Comparison of ENCODE assay signal across 12 cellular contexts in the genomic region with DNA sequence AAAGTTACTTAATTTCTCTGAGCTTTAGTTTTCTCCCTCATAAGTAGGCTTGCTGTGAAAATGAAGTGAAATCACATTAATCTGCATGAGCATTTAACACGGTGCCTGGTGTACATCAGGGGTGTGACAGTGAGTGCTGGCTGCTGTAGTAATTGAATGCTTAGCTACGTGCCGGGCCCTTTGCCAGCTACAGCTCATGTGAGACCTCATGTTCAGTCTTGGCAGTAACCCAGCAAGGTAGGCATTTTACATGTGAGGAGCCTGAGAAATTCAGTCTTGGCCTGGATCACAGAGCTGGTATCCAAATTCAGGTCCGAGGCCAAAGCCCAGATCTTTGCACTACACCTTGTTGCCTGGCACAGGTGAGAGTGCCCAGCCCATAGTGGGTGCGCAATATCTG. TPM values are rescaled to one million over a fixed set of nuclear protein-coding genes. Genes with fewer than 3 reads are reported as not detected.
DNase-seq lines count a peak whose midpoint lies in the region; ATAC-seq and TF ChIP-seq lines count a peak whose summit lies in the region.
"Had no signal": no experiment of that assay in that cellular context is flagged by ENCODE, and none has a peak within 500 bp of the region (broad histone marks: within the 10 kb centered on the region; RNA-seq: fewer than 3 reads in every experiment).

No MANE protein-coding gene starts in this region.

- no peaks in the 10 kb centered on the region for H3K9me3 Mint-ChIP-seq in activated CD4-positive, alpha-beta T cell treated with anti-CD3 and anti-CD28 coated beads, Interleukin-2, amount 10 ng/mL, durations not matched to agents 24 days and 14 days
- no peaks in the 10 kb centered on the region for H3K9me3 Mint-ChIP-seq in nephron

- ATAC-seq in HG03196 (IDR thresholded peaks at IDR 0.05; ENCODE audit: unreplicated experiment), result no peak

- peak overlapping the region; percentile 84 for H3K27ac Mint-ChIP-seq in activated CD4-positive, alpha-beta T cell treated with anti-CD3 and anti-CD28 coated beads, Interleukin-2, amount 10 ng/mL, durations not matched to agents 24 days and 14 days
- peak overlapping the region in 2 of 3 experiments; percentile 82 to 90 for H3K27ac Mint-ChIP-seq in nephron

- H3K9me3 ChIP-seq in MG63, result no peaks in the 10 kb centered on the region

- peaks cover 61% of the 10 kb centered on the region for H3K4me1 Mint-ChIP-seq in activated CD4-positive, alpha-beta T cell treated with anti-CD3 and anti-CD28 coated beads, Interleukin-2, amount 10 ng/mL, durations not matched to agents 24 days and 14 days
- peaks cover 22% of the 10 kb centered on the region for H3K4me1 Mint-ChIP-seq in nephron

- no peaks in the 10 kb centered on the region for H3K27me3 Mint-ChIP-seq in activated CD4-positive, alpha-beta T cell treated with anti-CD3 and anti-CD28 coated beads, Interleukin-2, amount 10 ng/mL, durations not matched to agents 24 days and 14 days
- H3K27me3 Mint-ChIP-seq in nephron (ENCODE audit: low read depth), result no peaks in the 10 kb centered on the region

- peak overlapping the region; percentile 56 for H3K4me3 Mint-ChIP-seq in activated CD4-positive, alpha-beta T cell treated with anti-CD3 and anti-CD28 coated beads, Interleukin-2, amount 10 ng/mL, durations not matched to agents 24 days and 14 days
- peak overlapping the region in 1 of 3 experiments; percentile 11 for H3K4me3 Mint-ChIP-seq in nephron

- TF ChIP-seq CTCF in nephron (IDR thresholded peaks at IDR 0.05; ENCODE audit: unreplicated experiment in 3 of 3), result no peak

- DNase-seq in activated CD4-positive, alpha-beta T cell treated with anti-CD3 and anti-CD28 coated beads, Interleukin-2, amount 10 ng/mL, durations not matched to agents 24 days and 14 days, result no peak
- no peak for DNase-seq in activated CD4-positive, alpha-beta T cell treated with anti-CD3 and anti-CD28 coated beads, Interleukin-2, amount 50 U/mL, for 1 hour
- DNase-seq in NCI-H1694 treated with DMSO at 0.1 percent for 48 hours (lab: John Stamatoyannopoulos, UW), result peak; percentile 14
- peak; percentile 20 for DNase-seq in amniotic epithelial cell (ENCODE audit: low read depth)
- DNase-seq in MG63, result no peak
- no peak for DNase-seq in HuH-7.5 (ENCODE audit: low spot score)
- DNase-seq: effector CD4-positive, alpha-beta T cell; hypothalamus; NCI-H146; stimulated activated CD8-positive, alpha-beta memory T cell treated with anti-CD3 and anti-CD28 coated beads, Interleukin-4, amount 100 ng/mL, for 48 hours had no signal

- H3K27me3 ChIP-seq in MG63, result no peaks in the 10 kb centered on the region

- H3K36me3 Mint-ChIP-seq in activated CD4-positive, alpha-beta T cell treated with anti-CD3 and anti-CD28 coated beads, Interleukin-2, amount 10 ng/mL, durations not matched to agents 24 days and 14 days (ENCODE audit: low read depth), result peaks cover 68% of the 10 kb centered on the region
- peaks cover 33% of the 10 kb centered on the region for H3K36me3 Mint-ChIP-seq in nephron (ENCODE audit: low read depth)

- intact Hi-C loops in activated CD4-positive, alpha-beta T cell treated with anti-CD3 and anti-CD28 coated beads, Interleukin-2, amount 10 ng/mL, durations not matched to agents 24 days and 14 days (cut with micrococcal nuclease), result no loop called here

- no peak overlapping the region for H3K4me3 ChIP-seq in MG63

- peaks cover 14% of the 10 kb centered on the region for H3K36me3 ChIP-seq in MG63

RNA-seq across cellular contexts. Expression of a gene that starts 9.1 kb away (rescaled TPM):
- 0.43 and 1.3 TPM in 2 replicates for total RNA-seq in activated CD4-positive, alpha-beta T cell treated with anti-CD3 and anti-CD28 coated beads, Interleukin-2, amount 10 ng/mL, durations not matched to agents 24 days and 14 days
- not detected in 2 replicates for total RNA-seq in MG63 (2014; rRNA removed; shearing (Covaris generic); ENCODE audit: low replicate concordance)

RNA-seq across cellular contexts. Expression of a gene that starts 35.4 kb away (rescaled TPM):
- total RNA-seq in activated CD4-positive, alpha-beta T cell treated with anti-CD3 and anti-CD28 coated beads, Interleukin-2, amount 10 ng/mL, durations not matched to agents 24 days and 14 days, result 70.9 and 74.4 TPM in 2 replicates
- total RNA-seq in MG63 (2014; rRNA removed; shearing (Covaris generic); ENCODE audit: low replicate concordance), result 7.6 and 15.8 TPM in 2 replicates

RNA-seq across cellular contexts. Expression of a gene that starts 37.3 kb away (rescaled TPM):
- 128 and 131 TPM in 2 replicates for total RNA-seq in activated CD4-positive, alpha-beta T cell treated with anti-CD3 and anti-CD28 coated beads, Interleukin-2, amount 10 ng/mL, durations not matched to agents 24 days and 14 days
- total RNA-seq in MG63 (2014; rRNA removed; shearing (Covaris generic); ENCODE audit: low replicate concordance), result 97.2 and 147 TPM in 2 replicates

Comparison
In these comparisons a context has a peak if more than half of its experiments do, and no peak if none do; other contexts are left out.
1. DNase-seq: peak in NCI-H1694 treated with DMSO at 0.1 percent for 48 hours (single experiment) and amniotic epithelial cell (single experiment); none in activated CD4-positive, alpha-beta T cell treated with anti-CD3 and anti-CD28 coated beads, Interleukin-2, amount 10 ng/mL, durations not matched to agents 24 days and 14 days (single experiment), activated CD4-positive, alpha-beta T cell treated with anti-CD3 and anti-CD28 coated beads, Interleukin-2, amount 50 U/mL, for 1 hour (single experiment), MG63 (single experiment) and HuH-7.5 (single experiment).